ENCODE assay signal across 21 cellular contexts in the genomic region with DNA sequence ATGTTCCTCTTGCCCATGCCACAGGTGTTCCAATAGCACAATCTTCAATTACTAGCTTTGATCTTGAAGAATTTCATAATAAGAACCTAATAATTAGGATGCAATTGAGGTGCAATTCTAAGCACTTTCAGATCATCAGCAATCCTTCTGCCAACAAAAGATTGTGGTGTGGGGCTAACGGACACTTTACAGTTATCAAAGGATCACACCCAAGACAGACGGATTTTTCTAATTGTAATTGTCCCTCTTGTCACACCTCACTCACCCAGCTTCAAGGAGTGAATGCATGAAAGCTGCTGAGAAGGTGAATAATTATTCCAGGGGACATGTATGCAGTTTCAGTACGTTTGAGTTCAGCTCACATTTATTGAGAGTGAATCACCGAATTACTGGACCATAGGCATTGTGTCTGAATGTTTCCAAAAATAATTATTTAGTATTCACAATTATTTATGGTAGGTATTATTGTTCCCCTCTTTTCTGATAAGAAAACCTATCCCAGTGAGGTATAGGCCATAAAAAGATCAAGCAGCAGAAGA.
"Had no signal": no experiment of that assay in that cellular context is flagged by ENCODE, and none has a peak within 500 bp of the region (broad histone marks: within the 10 kb centered on the region; RNA-seq: fewer than 3 reads in every experiment).

No MANE protein-coding gene starts in this region.

- H3K9me3 Mint-ChIP-seq: activated CD4-positive, alpha-beta memory T cell treated with anti-CD3 and anti-CD28 coated beads, Interleukin-2, amount 10 ng/mL, durations not matched to agents 7 days and 5 days; activated T-cell treated with anti-CD3 and anti-CD28 coated beads, Interleukin-2, amount 50 U/mL, for 24 hours; nephron had no signal

- H3K79me2 ChIP-seq: hepatocyte, parathyroid adenoma had no signal

- H3K27ac ChIP-seq: ascending aorta, breast epithelium, esophagus squamous epithelium, hepatocyte, left lung, parathyroid adenoma, spleen, thoracic aorta, upper lobe of left lung had no signal

- H3K4me2 ChIP-seq: hepatocyte had no signal

- H3K27me3 ChIP-seq: ascending aorta, breast epithelium, esophagus squamous epithelium, hepatocyte, left lung, sigmoid colon, spleen, upper lobe of left lung had no signal

- H3K27ac Mint-ChIP-seq: activated CD4-positive, alpha-beta memory T cell treated with anti-CD3 and anti-CD28 coated beads, Interleukin-2, amount 10 ng/mL, durations not matched to agents 7 days and 5 days; activated T-cell treated with anti-CD3 and anti-CD28 coated beads, Interleukin-2, amount 50 U/mL, for 24 hours; stimulated activated naive B cell treated with anti-CD40 and anti-IgM and Interleukin-4, amounts not matched to agents 10 μg/mL and 1 μg/mL and 100 μg/mL, for 72 hours had no signal

- H2AFZ ChIP-seq: hepatocyte, parathyroid adenoma had no signal

- H3K4me1 ChIP-seq: ascending aorta, breast epithelium, esophagus squamous epithelium, left lung, parathyroid adenoma, upper lobe of left lung had no signal

- H3K4me3 Mint-ChIP-seq: activated CD4-positive, alpha-beta memory T cell treated with anti-CD3 and anti-CD28 coated beads, Interleukin-2, amount 10 ng/mL, durations not matched to agents 7 days and 5 days; activated T-cell treated with anti-CD3 and anti-CD28 coated beads, Interleukin-2, amount 50 U/mL, for 24 hours; nephron; stimulated activated naive B cell treated with anti-CD40 and anti-IgM and Interleukin-4, amounts not matched to agents 10 μg/mL and 1 μg/mL and 100 μg/mL, for 72 hours had no signal

- H3K9ac ChIP-seq: parathyroid adenoma had no signal

- H3K36me3 ChIP-seq: ascending aorta, breast epithelium, esophagus squamous epithelium, left lung, sigmoid colon, spleen, thoracic aorta, upper lobe of left lung had no signal

- H3K9me3 ChIP-seq: ascending aorta, breast epithelium, esophagus squamous epithelium, left lung, sigmoid colon, spleen, thoracic aorta, upper lobe of left lung had no signal

- DNase-seq: activated CD4-positive, alpha-beta memory T cell treated with anti-CD3 and anti-CD28 coated beads, Interleukin-2, amount 10 ng/mL, durations not matched to agents 7 days and 5 days; activated CD4-positive, alpha-beta T cell treated with anti-CD3 and anti-CD28 coated beads for 48 hours; activated CD4-positive, CD25-positive, alpha-beta regulatory T cell; activated naive CD4-positive, alpha-beta T cell treated with anti-CD3 and anti-CD28 coated beads, Interleukin-2, amount 50 U/mL, for 16 hours; activated T-cell treated with anti-CD3 and anti-CD28 coated beads, Interleukin-2, amount 50 U/mL, for 24 hours; effector CD8-positive, alpha-beta T cell; esophagus squamous epithelium; foreskin fibroblast; left lung; mammary epithelial cell; midbrain; sigmoid colon; spleen; stimulated activated naive B cell treated with anti-CD40 and anti-IgM and Interleukin-4, amounts not matched to agents 10 μg/mL and 1 μg/mL and 100 μg/mL, for 72 hours; upper lobe of left lung had no signal

- ATAC-seq: left lung had no signal

- H3K4me3 ChIP-seq: ascending aorta, breast epithelium, esophagus squamous epithelium, hepatocyte, left lung, sigmoid colon, spleen, thoracic aorta, upper lobe of left lung had no signal

- H3K27me3 Mint-ChIP-seq: stimulated activated naive B cell treated with anti-CD40 and anti-IgM and Interleukin-4, amounts not matched to agents 10 μg/mL and 1 μg/mL and 100 μg/mL, for 72 hours had no signal
